11 cellular contexts compared by ENCODE assay signal in genomic region chr4:53592128-53592527, GRCh38. TPM values are rescaled to one million over a fixed set of nuclear protein-coding genes. Genes with fewer than 3 reads are reported as not detected.
DNase-seq lines count a peak whose midpoint lies in the region; ATAC-seq and TF ChIP-seq lines count a peak whose summit lies in the region.
"Had no signal": no experiment of that assay in that cellular context is flagged by ENCODE, and none has a peak within 500 bp of the region (broad histone marks: within the 10 kb centered on the region; RNA-seq: fewer than 3 reads in every experiment).

No MANE protein-coding gene starts in this region.

- H3K36me3 Mint-ChIP-seq in Caco-2 (ENCODE audit: insufficient read depth, unreplicated experiment) (peaks cover 12% of the 10 kb centered on the region), naive B cell (no peaks in the 10 kb centered on the region)
- H3K36me3 Mint-ChIP-seq: stimulated activated effector memory CD8-positive, alpha-beta T cell treated with anti-CD3 and anti-CD28 coated beads, Interleukin-12 subunit alpha, Interleukin-12 subunit beta, amount 100 ng/mL, for 72 hours had no signal

- POLR2A ChIA-PET in Caco-2 (lab: Charles Lee): no interaction called here

- CTCF ChIA-PET in Caco-2 (lab: Charles Lee): no interaction called here

- 39 to 41% methylated on average over 8 of the region's 8 CpGs for WGBS in esophagus, 2 donors

- intact Hi-C loops in Caco-2 (cut with micrococcal nuclease; ENCODE audit: unreplicated experiment): loop anchor here (5.0 to 10.0 kb wide), 6 partner anchors 115 to 575 kb away; partner anchors contain the start of gene FIP1L1
- intact Hi-C loops in posterior vena cava (cut with DNase I): no loop called here

- no peak for ATAC-seq in naive B cell (ENCODE audit: low read depth in 2 of 2)
- ATAC-seq: activated T-helper 17 cell treated with anti-CD3 and anti-CD28 coated beads, Interleukin-2, amount 50 U/mL, for 72 hours; stimulated activated effector memory CD8-positive, alpha-beta T cell treated with anti-CD3 and anti-CD28 coated beads, Interleukin-12 subunit alpha, Interleukin-12 subunit beta, amount 100 ng/mL, for 72 hours had no signal

- no TSS peak for BruUV-seq in Caco-2 (replicated peaks; lab: Mats Ljungman, UMichigan)

- H3K27ac ChIP-seq in esophagus (ENCODE audit: low read depth in 2 of 2, low read length in 1 of 2): peak overlapping the region; percentile 85 to 90
- H3K27ac ChIP-seq: spleen had no signal

- H3K27me3 ChIP-seq in Caco-2 (replicated peaks; ENCODE audit: control insufficient read depth, insufficient read depth, low read length) (no peaks in the 10 kb centered on the region), NT2/D1 (ENCODE audit: insufficient read depth, insufficient read length) (no peaks in the 10 kb centered on the region), esophagus (ENCODE audit: control insufficient read depth in 1 of 2, insufficient read depth in 2 of 2, low read length in 2 of 2) (no peaks in the 10 kb centered on the region)

- peak overlapping the region; percentile 51 for H3K9ac ChIP-seq in NT2/D1 (ENCODE audit: insufficient read length, low read depth)

- no peak for DNase-seq in Caco-2
- DNase-seq in NT2/D1 (ENCODE audit: low read depth, low spot score): no peak
- DNase-seq in naive B cell: no peak
- DNase-seq in dedifferentiated amniotic fluid mesenchymal stem cell (ENCODE audit: extremely low spot score): no peak
- no peak for DNase-seq in SW 1271 (lab: John Stamatoyannopoulos, UW)
- DNase-seq in posterior vena cava (ENCODE audit: low spot score): no peak
- no peak for DNase-seq in NCI-H2196 (lab: John Stamatoyannopoulos, UW; ENCODE audit: unreplicated experiment)
- DNase-seq: spleen had no signal

- no peaks in the 10 kb centered on the region for H3K9me3 Mint-ChIP-seq in Caco-2 (ENCODE audit: unreplicated experiment)
- no peaks in the 10 kb centered on the region for H3K9me3 Mint-ChIP-seq in naive B cell
- H3K9me3 Mint-ChIP-seq: activated T-helper 17 cell treated with anti-CD3 and anti-CD28 coated beads, Interleukin-2, amount 50 U/mL, for 72 hours; stimulated activated effector memory CD8-positive, alpha-beta T cell treated with anti-CD3 and anti-CD28 coated beads, Interleukin-12 subunit alpha, Interleukin-12 subunit beta, amount 100 ng/mL, for 72 hours had no signal

- TF ChIP-seq CTCF in Caco-2 (IDR thresholded peaks at IDR 0.05; ENCODE audit: insufficient read depth in 1 of 2, low read depth in 1 of 2, low read length in 1 of 2, severe bottlenecking in 1 of 2, unreplicated experiment in 1 of 2): no peak

- peak overlapping the region; percentile 87 for H3K27ac Mint-ChIP-seq in Caco-2 (ENCODE audit: unreplicated experiment)
- no peak overlapping the region for H3K27ac Mint-ChIP-seq in naive B cell
- H3K27ac Mint-ChIP-seq: activated T-helper 17 cell treated with anti-CD3 and anti-CD28 coated beads, Interleukin-2, amount 50 U/mL, for 72 hours; stimulated activated effector memory CD8-positive, alpha-beta T cell treated with anti-CD3 and anti-CD28 coated beads, Interleukin-12 subunit alpha, Interleukin-12 subunit beta, amount 100 ng/mL, for 72 hours had no signal

- H3K4me1 ChIP-seq in Caco-2 (peaks cover 41% of the 10 kb centered on the region), NT2/D1 (ENCODE audit: insufficient read depth, insufficient read length) (no peaks in the 10 kb centered on the region), esophagus (ENCODE audit: control insufficient read depth in 2 of 2, insufficient read depth in 2 of 2, low read length in 1 of 2) (peaks cover 0 to 3% of the 10 kb centered on the region in 2 donors)

- H3K4me1 Mint-ChIP-seq in Caco-2 (ENCODE audit: low read depth, unreplicated experiment) (peaks cover 38% of the 10 kb centered on the region), naive B cell (peaks cover 12 to 20% (median 16%) of the 10 kb centered on the region in 3 donors)

- H3K27me3 Mint-ChIP-seq in Caco-2 (ENCODE audit: insufficient read depth, unreplicated experiment) (no peaks in the 10 kb centered on the region), naive B cell (peaks cover 14 to 41% (median 30%) of the 10 kb centered on the region in 3 donors)

- peak overlapping the region; percentile 35 for H3K4me3 ChIP-seq in Caco-2 (ENCODE audit: low read depth, low read length)
- no peak overlapping the region for H3K4me3 ChIP-seq in NT2/D1 (ENCODE audit: insufficient read length, low read depth)
- H3K4me3 ChIP-seq in esophagus (ENCODE audit: low read depth in 1 of 2, low read length in 2 of 2): peak overlapping the region; percentile 2 to 9

- H3K4me3 Mint-ChIP-seq in Caco-2 (ENCODE audit: unreplicated experiment) (peak overlapping the region; percentile 82), naive B cell (peak overlapping the region in 7 of 8 donors; percentile 3 to 79 (median 74))
- H3K4me3 Mint-ChIP-seq: stimulated activated effector memory CD8-positive, alpha-beta T cell treated with anti-CD3 and anti-CD28 coated beads, Interleukin-12 subunit alpha, Interleukin-12 subunit beta, amount 100 ng/mL, for 72 hours had no signal

- H3K9me3 ChIP-seq in Caco-2 (no peaks in the 10 kb centered on the region), NT2/D1 (ENCODE audit: insufficient read depth, low read length) (no peaks in the 10 kb centered on the region), esophagus (ENCODE audit: control insufficient read depth in 2 of 2, insufficient read depth in 1 of 2, low read depth in 1 of 2, low read length in 1 of 2) (no peaks in the 10 kb centered on the region)
- H3K9me3 ChIP-seq: spleen had no signal

- H3K36me3 ChIP-seq in Caco-2 (ENCODE audit: control insufficient read depth, insufficient read depth, low read length) (no peaks in the 10 kb centered on the region), NT2/D1 (ENCODE audit: insufficient read depth, insufficient read length, low read length) (no peaks in the 10 kb centered on the region), esophagus (ENCODE audit: control insufficient read depth in 2 of 2, insufficient read depth in 2 of 2, low read length in 1 of 2) (no peaks in the 10 kb centered on the region)
- H3K36me3 ChIP-seq: spleen had no signal

RNA-seq across cellular contexts. Expression of gene LNX1, which starts 0.8 kb away (rescaled TPM):
- total RNA-seq in Caco-2 (2022): 9.3 and 12.4 TPM in 2 replicates
- polyA plus RNA-seq in esophagus: 10 to 100 TPM; 16.8 to 44.2 TPM
- polyA plus RNA-seq in naive B cell (ENCODE audit: low read depth in 6 of 6): under 1 TPM in 5 of 6 donors, not detected in 1; 0.09 to 0.67 (median 0.49) TPM
- total RNA-seq in posterior vena cava: 1 to 10 TPM; 3.7 to 4.7 TPM
- total RNA-seq: activated T-helper 17 cell treated with anti-CD3 and anti-CD28 coated beads, Interleukin-2, amount 50 U/mL, for 72 hours had no signal
